Comparison of ENCODE assay signal across 9 cellular contexts in the genomic region with DNA sequence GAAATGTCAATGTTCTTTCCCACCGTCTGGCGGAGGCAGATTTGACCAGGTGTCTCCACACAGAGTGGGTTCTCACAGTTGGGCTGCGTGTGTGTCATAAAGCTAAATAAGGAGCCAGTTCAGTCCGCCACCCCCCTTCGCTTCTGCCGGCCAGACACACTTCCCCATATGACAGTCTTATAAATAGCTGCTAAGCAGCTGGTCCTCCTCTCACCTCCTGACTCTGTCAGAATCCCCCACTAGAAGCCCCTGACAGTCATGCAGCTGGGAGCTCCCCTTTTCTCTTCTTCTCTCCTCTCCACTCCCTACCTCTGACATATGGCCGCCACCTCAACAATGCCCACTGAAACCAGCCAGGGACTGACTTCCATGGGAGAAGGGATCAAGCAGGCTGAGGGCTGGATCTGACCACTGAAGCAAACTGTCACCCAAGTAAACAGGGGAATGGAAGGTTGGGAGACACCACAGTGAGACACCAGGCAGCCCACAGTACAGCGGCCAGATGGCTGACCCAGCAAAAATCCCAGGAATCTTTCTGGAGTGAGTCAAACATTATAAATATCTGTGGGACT.
DNase-seq lines count a peak whose midpoint lies in the region; ATAC-seq and TF ChIP-seq lines count a peak whose summit lies in the region.
"Had no signal": no experiment of that assay in that cellular context is flagged by ENCODE, and none has a peak within 500 bp of the region (broad histone marks: within the 10 kb centered on the region; RNA-seq: fewer than 3 reads in every experiment).

No MANE protein-coding gene starts in this region.

- H3K4me1 ChIP-seq in endodermal cell (ENCODE audit: control insufficient read depth, insufficient read depth, low read length), result peaks cover 20% of the 10 kb centered on the region

- no peaks in the 10 kb centered on the region for H3K36me3 Mint-ChIP-seq in glutamatergic neuron (ENCODE audit: unreplicated experiment)
- no peaks in the 10 kb centered on the region for H3K36me3 Mint-ChIP-seq in endodermal cell (ENCODE audit: low read depth)
- H3K36me3 Mint-ChIP-seq in activated CD4-positive, alpha-beta memory T cell treated with anti-CD3 and anti-CD28 coated beads, Interleukin-2, amount 10 ng/mL, durations not matched to agents 7 days and 5 days (ENCODE audit: low read depth), result no peaks in the 10 kb centered on the region

- H3K27me3 Mint-ChIP-seq in glutamatergic neuron (ENCODE audit: unreplicated experiment) (peaks cover 9% of the 10 kb centered on the region), endodermal cell (ENCODE audit: insufficient read depth) (no peaks in the 10 kb centered on the region)
- peaks cover 7% of the 10 kb centered on the region for H3K27me3 Mint-ChIP-seq in activated CD4-positive, alpha-beta memory T cell treated with anti-CD3 and anti-CD28 coated beads, Interleukin-2, amount 10 ng/mL, durations not matched to agents 7 days and 5 days

- H3K27ac ChIP-seq in endodermal cell (ENCODE audit: low read depth, low read length), result no peak overlapping the region

- POLR2A ChIA-PET in GM10248 (lab: Yijun Ruan, JAX), result no interaction called here
- POLR2A ChIA-PET in activated CD4-positive, alpha-beta memory T cell treated with anti-CD3 and anti-CD28 coated beads, Interleukin-2, amount 10 ng/mL, durations not matched to agents 7 days and 5 days (lab: Charles Lee), result no interaction called here

- H3K9ac ChIP-seq in endodermal cell (ENCODE audit: extremely low read depth, low read length, poor library complexity, severe bottlenecking), result no peak overlapping the region

- CTCF ChIA-PET in GM10248 (lab: Yijun Ruan, JAX), result interaction anchor here (1.7 kb wide), 1 partner anchor 10 kb away, joined by 7 read pairs; no protein-coding TSS in a partner anchor
- CTCF ChIA-PET in activated CD4-positive, alpha-beta memory T cell treated with anti-CD3 and anti-CD28 coated beads, Interleukin-2, amount 10 ng/mL, durations not matched to agents 7 days and 5 days (lab: Charles Lee), result no interaction called here

- H3K4me3 Mint-ChIP-seq in glutamatergic neuron (ENCODE audit: unreplicated experiment), result peak overlapping the region; percentile 64
- H3K4me3 Mint-ChIP-seq in endodermal cell, result no peak overlapping the region
- no peak overlapping the region for H3K4me3 Mint-ChIP-seq in activated CD4-positive, alpha-beta memory T cell treated with anti-CD3 and anti-CD28 coated beads, Interleukin-2, amount 10 ng/mL, durations not matched to agents 7 days and 5 days
- H3K4me3 Mint-ChIP-seq: stimulated activated naive CD8-positive, alpha-beta T cell treated with anti-CD3 and anti-CD28 coated beads, Interleukin-15, Interleukin-2, amounts not matched to agents 100 ng/mL and 50 ng/mL, for 24 hours had no signal

- H3K36me3 ChIP-seq in endodermal cell (ENCODE audit: control insufficient read depth, insufficient read depth, low read length), result no peaks in the 10 kb centered on the region

- DNase-seq in GM10248 (ENCODE audit: extremely low spot score), result peak; percentile 63
- DNase-seq in HT1080 (ENCODE audit: low read depth), result peak; percentile 45
- DNase-seq in glutamatergic neuron, result peak; percentile 59
- DNase-seq in AML-193 (lab: John Stamatoyannopoulos, UW), result no peak
- DNase-seq in endodermal cell, result no peak
- DNase-seq in iPS-NIHi11 (ENCODE audit: low spot score), result no peak
- DNase-seq in activated CD4-positive, alpha-beta memory T cell treated with anti-CD3 and anti-CD28 coated beads, Interleukin-2, amount 10 ng/mL, durations not matched to agents 7 days and 5 days, result no peak

- no peaks in the 10 kb centered on the region for H3K9me3 ChIP-seq in endodermal cell (ENCODE audit: control insufficient read depth, low read length)

- H3K4me3 ChIP-seq in endodermal cell (ENCODE audit: low read length), result no peak overlapping the region

- peak; percentile 88 for ATAC-seq in GM21717 (IDR thresholded peaks at IDR 0.05; ENCODE audit: unreplicated experiment)

- H3K27ac Mint-ChIP-seq in glutamatergic neuron (ENCODE audit: unreplicated experiment) (peak overlapping the region; percentile 98), endodermal cell (no peak overlapping the region)
- H3K27ac Mint-ChIP-seq in activated CD4-positive, alpha-beta memory T cell treated with anti-CD3 and anti-CD28 coated beads, Interleukin-2, amount 10 ng/mL, durations not matched to agents 7 days and 5 days, result no peak overlapping the region
- H3K27ac Mint-ChIP-seq: stimulated activated naive CD8-positive, alpha-beta T cell treated with anti-CD3 and anti-CD28 coated beads, Interleukin-15, Interleukin-2, amounts not matched to agents 100 ng/mL and 50 ng/mL, for 24 hours had no signal

- TF ChIP-seq CTCF in GM10248 (IDR thresholded peaks at IDR 0.05; ENCODE audit: control extremely low read depth, extremely low read depth, low read depth, missing control alignments) (no peak), glutamatergic neuron (IDR thresholded peaks at IDR 0.05; ENCODE audit: partially characterized antibody, unreplicated experiment) (no peak), endodermal cell (conservative IDR thresholded peaks at IDR 0.05) (no peak)

- WGBS in endodermal cell (ENCODE audit: insufficient coverage in 1 of 2, insufficient read length in 1 of 2), 2 experiments, result 89 to 100% methylated on average over 6 to 8 of the region's 8 CpGs

- H3K4me1 Mint-ChIP-seq in glutamatergic neuron (ENCODE audit: low read depth, unreplicated experiment) (peaks cover 56% of the 10 kb centered on the region), endodermal cell (peaks cover 48% of the 10 kb centered on the region)
- no peaks in the 10 kb centered on the region for H3K4me1 Mint-ChIP-seq in activated CD4-positive, alpha-beta memory T cell treated with anti-CD3 and anti-CD28 coated beads, Interleukin-2, amount 10 ng/mL, durations not matched to agents 7 days and 5 days

- H3K27me3 ChIP-seq in endodermal cell (ENCODE audit: control insufficient read depth, insufficient read depth, low read length, poor library complexity, severe bottlenecking), result no peaks in the 10 kb centered on the region

- H3K9me3 Mint-ChIP-seq in glutamatergic neuron (ENCODE audit: unreplicated experiment), result peaks cover 26% of the 10 kb centered on the region
- no peaks in the 10 kb centered on the region for H3K9me3 Mint-ChIP-seq in endodermal cell
- H3K9me3 Mint-ChIP-seq in activated CD4-positive, alpha-beta memory T cell treated with anti-CD3 and anti-CD28 coated beads, Interleukin-2, amount 10 ng/mL, durations not matched to agents 7 days and 5 days, result no peaks in the 10 kb centered on the region
- H3K9me3 Mint-ChIP-seq: stimulated activated naive CD8-positive, alpha-beta T cell treated with anti-CD3 and anti-CD28 coated beads, Interleukin-15, Interleukin-2, amounts not matched to agents 100 ng/mL and 50 ng/mL, for 24 hours had no signal

Comparison
In these comparisons a context has a peak if more than half of its experiments do, and no peak if none do; other contexts are left out.
1. DNase-seq: peak in GM10248 (single experiment), HT1080 (single experiment) and glutamatergic neuron (single experiment); none in AML-193 (0 of 2), endodermal cell (single experiment), iPS-NIHi11 (single experiment) and activated CD4-positive, alpha-beta memory T cell treated with anti-CD3 and anti-CD28 coated beads, Interleukin-2, amount 10 ng/mL, durations not matched to agents 7 days and 5 days (single experiment).